In the genomic region with DNA sequence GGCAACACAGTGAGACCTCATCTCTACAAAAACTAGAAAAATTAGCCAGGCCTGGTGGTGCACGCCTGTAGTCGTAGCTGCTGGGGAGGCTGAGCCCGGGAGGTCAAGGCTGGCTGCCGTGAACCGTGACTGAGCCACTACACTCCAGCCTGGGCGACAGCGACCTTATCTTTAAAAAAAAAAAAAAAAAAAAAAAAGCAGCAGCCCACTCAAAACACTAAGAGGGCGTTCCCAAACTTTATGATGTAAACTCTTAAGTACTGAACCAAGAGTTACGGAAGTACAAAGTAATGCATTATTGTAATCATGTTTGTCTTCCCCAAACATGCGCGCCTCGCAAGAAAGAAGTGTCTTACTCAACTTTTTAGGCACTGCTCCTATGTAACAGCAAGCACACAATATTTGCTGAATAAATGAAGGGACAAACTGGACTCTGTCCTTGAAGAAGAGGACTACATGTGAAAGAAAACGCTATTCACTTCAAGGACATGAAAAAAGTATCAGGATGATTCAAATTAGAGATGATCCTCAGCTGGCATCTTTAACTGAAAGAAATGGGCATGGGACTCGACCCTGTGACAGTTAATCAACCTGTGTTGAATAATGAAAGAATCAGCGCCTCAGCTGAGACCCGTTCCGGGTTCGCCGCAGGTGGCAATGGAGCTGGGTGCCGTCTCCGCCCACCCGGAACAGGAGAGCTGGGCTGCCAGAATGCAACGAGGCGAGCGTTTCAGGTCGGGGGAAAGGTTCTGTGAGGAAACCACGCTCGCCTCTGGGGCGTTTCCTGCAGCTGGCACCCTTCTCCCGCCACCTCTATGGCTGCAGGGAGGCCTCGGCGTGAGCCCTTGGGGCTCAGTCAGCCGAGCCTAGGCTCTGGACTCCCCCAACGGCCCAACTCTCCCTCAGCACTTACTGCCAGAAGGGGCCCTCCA, we compare ENCODE assay signal across 8 cellular contexts. TPM values are rescaled to one million over a fixed set of nuclear protein-coding genes. Genes with fewer than 3 reads are reported as not detected.
A peak's percentile ranks its signal among the peaks of the same experiment; 100 is the strongest.
DNase-seq lines count a peak whose midpoint lies in the region; ATAC-seq and TF ChIP-seq lines count a peak whose summit lies in the region.

No MANE protein-coding gene starts in this region.

- H4K20me1 ChIP-seq in HCT116 (ENCODE audit: insufficient read depth) (no peaks in the 10 kb centered on the region), MM.1S (ENCODE audit: insufficient read depth, low read length) (no peaks in the 10 kb centered on the region)

- POLR2A ChIA-PET in HCT116 (lab: Charles Lee): interaction anchor here (0.9 to 2.6 kb wide), 15 partner anchors 10 to 264 kb away, joined by 3 to 27 read pairs (median 4); partner anchors contain the start of genes B2M, PATL2 and TRIM69

- peaks cover 34% of the 10 kb centered on the region for H3F3A ChIP-seq in MM.1S (ENCODE audit: insufficient read depth, low read length)

- no peaks in the 10 kb centered on the region for H3K27me3 Mint-ChIP-seq in T-helper 2 cell treated with Interferon-gamma antibody and Interleukin-4, amounts not matched to agents 5 μg/mL and 100 μg/mL, for 36 hours (ENCODE audit: low read depth)

- H3K36me3 ChIP-seq in HCT116 (ENCODE audit: control insufficient read depth in 1 of 2, insufficient read depth in 2 of 2, low read length in 2 of 2): peaks cover 8 to 9% of the 10 kb centered on the region in 2 experiments; a peak in 3 of 4 replicates
- 0 out of 2 replicates have a peak, but pooled peaks cover 6% of the 10 kb centered on the region for H3K36me3 ChIP-seq in MM.1S (replicated peaks; ENCODE audit: insufficient read depth, low read length)
- no peaks in the 10 kb centered on the region for H3K36me3 ChIP-seq in iPS DF 6.9 (ENCODE audit: control insufficient read depth, insufficient read depth, low read length)
- H3K36me3 ChIP-seq in skeletal muscle satellite cell (ENCODE audit: insufficient read depth, low read length): peaks cover 9% of the 10 kb centered on the region

- H3K9me3 Mint-ChIP-seq in T-helper 2 cell treated with Interferon-gamma antibody and Interleukin-4, amounts not matched to agents 5 μg/mL and 100 μg/mL, for 36 hours: no peaks in the 10 kb centered on the region

- H3K4me1 Mint-ChIP-seq in T-helper 2 cell treated with Interferon-gamma antibody and Interleukin-4, amounts not matched to agents 5 μg/mL and 100 μg/mL, for 36 hours (ENCODE audit: low read depth): peaks cover 48% of the 10 kb centered on the region

- H3K27me3 ChIP-seq in HCT116 (ENCODE audit: insufficient read depth, low read length) (no peaks in the 10 kb centered on the region), MM.1S (replicated peaks; ENCODE audit: insufficient read depth, low read length) (no peaks in the 10 kb centered on the region), iPS DF 6.9 (ENCODE audit: control insufficient read depth, insufficient read depth, low read length) (no peaks in the 10 kb centered on the region), skeletal muscle satellite cell (ENCODE audit: control insufficient read depth, insufficient read depth, low read length) (no peaks in the 10 kb centered on the region)

- TF ChIP-seq RAD21 in HCT116 (IDR thresholded peaks at IDR 0.05; ENCODE audit: low read depth): no peak

- H3K4me2 ChIP-seq in HCT116 (ENCODE audit: low read length) (peak overlapping the region; percentile 78), MM.1S (ENCODE audit: low read depth, low read length) (peak overlapping the region; percentile 79), skeletal muscle satellite cell (ENCODE audit: low read length) (peak overlapping the region; percentile 100)

- H3K9me2 ChIP-seq in HCT116 (ENCODE audit: insufficient read depth) (no peaks in the 10 kb centered on the region), MM.1S (replicated peaks; ENCODE audit: insufficient read depth, low read length) (no peaks in the 10 kb centered on the region)

- H3K4me3 ChIP-seq in HCT116 (replicated peaks in 1 of 2; ENCODE audit: low read depth in 1 of 2, low read length in 2 of 2) (peak overlapping the region; percentile 67 to 96), MM.1S (ENCODE audit: low read length) (peak overlapping the region; percentile 97), iPS DF 6.9 (ENCODE audit: low read length) (peak overlapping the region; percentile 68), skeletal muscle satellite cell (ENCODE audit: low read length) (peak overlapping the region; percentile 88)

- CTCF ChIA-PET in HCT116 (lab: Charles Lee): interaction anchor here (0.6 to 2.9 kb wide), 22 partner anchors 11 to 191 kb away, joined by 3 to 39 read pairs (median 4); partner anchors contain the start of genes B2M, PATL2 and TRIM69

- H3K79me2 ChIP-seq in HCT116 (ENCODE audit: insufficient read depth, low read length) (peaks cover 29% of the 10 kb centered on the region), MM.1S (ENCODE audit: low read length) (peaks cover 27% of the 10 kb centered on the region)

- no CpG with 5 or more reads among the region's 34 CpGs for WGBS in iPS DF 6.9 (ENCODE audit: insufficient coverage, insufficient read length)

- peak overlapping the region; percentile 84 for H3K4me3 Mint-ChIP-seq in T-helper 2 cell treated with Interferon-gamma antibody and Interleukin-4, amounts not matched to agents 5 μg/mL and 100 μg/mL, for 36 hours

- H3K36me3 Mint-ChIP-seq in T-helper 2 cell treated with Interferon-gamma antibody and Interleukin-4, amounts not matched to agents 5 μg/mL and 100 μg/mL, for 36 hours (ENCODE audit: low read depth): peaks cover 15% of the 10 kb centered on the region

- intact Hi-C loops in HCT116 (cut with micrococcal nuclease): loop anchor here (1.0 kb wide), 3 partner anchors 49 to 76 kb away; partner anchors contain the start of genes B2M and PATL2

- peaks cover 5 to 13% of the 10 kb centered on the region in 2 experiments for H3K4me1 ChIP-seq in HCT116 (ENCODE audit: control insufficient read depth in 1 of 2, insufficient read depth in 2 of 2, low read length in 2 of 2)
- peaks cover 37% of the 10 kb centered on the region for H3K4me1 ChIP-seq in MM.1S (ENCODE audit: low read length)
- no peaks in the 10 kb centered on the region for H3K4me1 ChIP-seq in iPS DF 6.9 (ENCODE audit: control insufficient read depth, insufficient read depth, low read length)
- H3K4me1 ChIP-seq in skeletal muscle satellite cell (ENCODE audit: control insufficient read depth, insufficient read depth, low read length): peaks cover 12% of the 10 kb centered on the region

- RAD21 ChIA-PET in HCT116 (lab: Charles Lee; ENCODE audit: low non-redundant PET in 1 of 2, low total read pairs in 2 of 2, uncharacterized antibody in 2 of 2, unreplicated experiment in 2 of 2): interaction anchor here (1.0 to 1.9 kb wide), 7 partner anchors 49 to 76 kb away, joined by 4 to 16 read pairs (median 5); partner anchors contain the start of genes B2M (in 2 of the 2), PATL2 (in 2 of the 2) and TRIM69 (in 1 of the 2)

- peak overlapping the region; percentile 94 for H3K27ac Mint-ChIP-seq in T-helper 2 cell treated with Interferon-gamma antibody and Interleukin-4, amounts not matched to agents 5 μg/mL and 100 μg/mL, for 36 hours

- DNase-seq in GM03348 (ENCODE audit: low spot score) (peak; percentile 73), HCT116 (ENCODE audit: low read depth, low spot score) (peak; percentile 34), MM.1S (peak; percentile 88), anterior cingulate cortex (lab: John Stamatoyannopoulos, UW) (peak in 33 of 58 donors; percentile 10 to 73 (median 50)), iPS DF 6.9 (ENCODE audit: low read depth, low spot score) (no peak), NCI-H187 treated with DMSO at 0.1 percent for 48 hours (lab: John Stamatoyannopoulos, UW) (no peak)
- peak; percentile 79 for DNase-seq in T-helper 2 cell treated with Interferon-gamma antibody and Interleukin-4, amounts not matched to agents 5 μg/mL and 100 μg/mL, for 36 hours (ENCODE audit: low spot score)

- TF ChIP-seq POLR2A in HCT116 (IDR thresholded peaks at IDR 0.05; ENCODE audit: borderline replicate concordance, extremely low read depth, insufficient read depth, insufficient read length): no peak

- H3K9ac ChIP-seq in HCT116 (ENCODE audit: low read length) (peak overlapping the region; percentile 95), MM.1S (ENCODE audit: low read length) (peak overlapping the region; percentile 94), skeletal muscle satellite cell (ENCODE audit: low read depth, low read length) (peak overlapping the region; percentile 96)

- no peak for TF ChIP-seq CTCF in HCT116 (IDR thresholded peaks at IDR 0.05 in 2 of 3, conservative IDR thresholded peaks at IDR 0.05 in 1 of 3; ENCODE audit: borderline replicate concordance in 1 of 3, insufficient read depth in 1 of 3, low read depth in 2 of 3, low read length in 2 of 3)
- no peak for TF ChIP-seq CTCF in MM.1S (IDR thresholded peaks at IDR 0.05; ENCODE audit: low read length)

- BruUV-seq in HCT116 (replicated peaks; lab: Mats Ljungman, UMichigan): TSS peak; percentile 74

- H3K27ac ChIP-seq in HCT116 (ENCODE audit: low read depth, low read length): peak overlapping the region; percentile 87
- peak overlapping the region; percentile 94 for H3K27ac ChIP-seq in MM.1S (ENCODE audit: low read length)
- H3K27ac ChIP-seq in iPS DF 6.9 (ENCODE audit: low read length): no peak overlapping the region

- no peaks in the 10 kb centered on the region for H3K9me3 ChIP-seq in HCT116 (ENCODE audit: control insufficient read depth in 1 of 2, insufficient read depth in 1 of 2, low read depth in 1 of 2, low read length in 2 of 2)
- no peaks in the 10 kb centered on the region for H3K9me3 ChIP-seq in MM.1S (replicated peaks; ENCODE audit: insufficient read depth, low read length)
- H3K9me3 ChIP-seq in iPS DF 6.9 (ENCODE audit: control insufficient read depth, insufficient read depth, low read length): no peaks in the 10 kb centered on the region
- H3K9me3 ChIP-seq in skeletal muscle satellite cell (replicated peaks; ENCODE audit: low read length): no peaks in the 10 kb centered on the region

- no peak overlapping the region for H2AFZ ChIP-seq in HCT116 (ENCODE audit: low read depth, low read length, poor library complexity, severe bottlenecking)
- H2AFZ ChIP-seq in MM.1S (ENCODE audit: low read length): peak overlapping the region; percentile 96

- peak; percentile 73 for ATAC-seq in HCT116

TF ChIP-seq in HCT116, 20 proteins besides CTCF, POLR2A, EP300 and RAD21:
- TF ChIP-seq SIN3A (IDR thresholded peaks at IDR 0.05; ENCODE audit: low read depth) (0 out of 2 replicates have a peak, but pooled peaks have one; percentile 37), SRF (IDR thresholded peaks at IDR 0.05; ENCODE audit: low read depth) (no peak), CEBPB (IDR thresholded peaks at IDR 0.05; ENCODE audit: low read depth) (no peak)

RNA-seq across cellular contexts. Expression of gene SPG11, which starts 0.7 kb away (rescaled TPM):
- 34.8 TPM for total RNA-seq in HCT116 (2021; ENCODE audit: unreplicated experiment)
- polyA plus RNA-seq in HCT116 (2012): 24.0 and 29.7 TPM in 2 replicates
- total RNA-seq in skeletal muscle satellite cell (2012; rRNA removed): 39.8 and 40.2 TPM in 2 replicates

RNA-seq across cellular contexts. Expression of gene PATL2, which starts 48.4 kb away (rescaled TPM):
- 1.2 TPM for total RNA-seq in HCT116 (2021; ENCODE audit: unreplicated experiment)
- polyA plus RNA-seq in HCT116 (2012): 0.31 and 0.38 TPM in 2 replicates
- total RNA-seq in skeletal muscle satellite cell (2012; rRNA removed): 0.22 and 1.3 TPM in 2 replicates

RNA-seq across cellular contexts. Expression of gene B2M, which starts 48.6 kb away (rescaled TPM):
- 388 TPM for total RNA-seq in HCT116 (2021; ENCODE audit: unreplicated experiment)
- polyA plus RNA-seq in HCT116 (2012): 668 and 788 TPM in 2 replicates
- 1,199 and 2,179 TPM in 2 replicates for total RNA-seq in skeletal muscle satellite cell (2012; rRNA removed)

Comparison
In these comparisons a context has a peak if more than half of its experiments do, and no peak if none do; other contexts are left out.
1. DNase-seq: peak in GM03348 (single experiment), HCT116 (single experiment), MM.1S (single experiment), T-helper 2 cell treated with Interferon-gamma antibody and Interleukin-4, amounts not matched to agents 5 μg/mL and 100 μg/mL, for 36 hours (single experiment) and anterior cingulate cortex (33 of 58); none in iPS DF 6.9 (single experiment) and NCI-H187 treated with DMSO at 0.1 percent for 48 hours (single experiment).
2. Peak in every context shown above with its lines, with median percentiles within 50 percentile points of each other: H3K4me2 ChIP-seq, H3K4me3 ChIP-seq and H3K9ac ChIP-seq.